Comparison of ENCODE assay signal across 14 cellular contexts in genomic region chr9:69519470-69520240, GRCh38.
DNase-seq lines count a peak whose midpoint lies in the region; ATAC-seq and TF ChIP-seq lines count a peak whose summit lies in the region.
"Had no signal": no experiment of that assay in that cellular context is flagged by ENCODE, and none has a peak within 500 bp of the region (broad histone marks: within the 10 kb centered on the region; RNA-seq: fewer than 3 reads in every experiment).

No MANE protein-coding gene starts in this region.

- no peaks in the 10 kb centered on the region for H3K36me3 Mint-ChIP-seq in natural killer cell treated with Interleukin-12 subunit alpha and Interleukin-12 subunit beta and Interleukin-15 and Interleukin-18, amount 100 ng/mL, for 72 hours
- H3K36me3 Mint-ChIP-seq: activated naive CD4-positive, alpha-beta T cell treated with anti-CD3 and anti-CD28 coated beads, Interleukin-2, amount 50 U/mL, for 24 hours; CD4-positive, CD25-positive, alpha-beta regulatory T cell had no signal

- no peaks in the 10 kb centered on the region for H3K27me3 ChIP-seq in right cardiac atrium (ENCODE audit: control insufficient read depth, insufficient read depth)
- H3K27me3 ChIP-seq in WERI-Rb-1 (ENCODE audit: insufficient read depth, low read depth, severe bottlenecking): no peaks in the 10 kb centered on the region
- H3K27me3 ChIP-seq: suprapubic skin had no signal

- peak; percentile 74 for DNase-seq in HuH-7 (ENCODE audit: low spot score)
- DNase-seq in natural killer cell treated with Interleukin-12 subunit alpha and Interleukin-12 subunit beta and Interleukin-15 and Interleukin-18, amount 100 ng/mL, for 72 hours (ENCODE audit: low spot score): no peak
- DNase-seq in right cardiac atrium: no peak
- DNase-seq in WERI-Rb-1: no peak
- DNase-seq: caudate nucleus, NCI-H1092 treated with DMSO at 0.1 percent for 48 hours, retina had no signal

- H3K27ac ChIP-seq in right cardiac atrium (ENCODE audit: low read length) (no peak overlapping the region), WERI-Rb-1 (no peak overlapping the region)
- H3K27ac ChIP-seq: suprapubic skin had no signal

- peaks cover 15 to 39% of the 10 kb centered on the region in 2 donors for H3K27me3 Mint-ChIP-seq in natural killer cell treated with Interleukin-12 subunit alpha and Interleukin-12 subunit beta and Interleukin-15 and Interleukin-18, amount 100 ng/mL, for 72 hours
- H3K27me3 Mint-ChIP-seq: activated naive CD4-positive, alpha-beta T cell treated with anti-CD3 and anti-CD28 coated beads, Interleukin-2, amount 50 U/mL, for 24 hours; CD4-positive, CD25-positive, alpha-beta regulatory T cell had no signal

- no peaks in the 10 kb centered on the region for H3K36me3 ChIP-seq in WERI-Rb-1

- no peak overlapping the region for H3K4me3 Mint-ChIP-seq in natural killer cell treated with Interleukin-12 subunit alpha and Interleukin-12 subunit beta and Interleukin-15 and Interleukin-18, amount 100 ng/mL, for 72 hours
- H3K4me3 Mint-ChIP-seq: activated naive CD4-positive, alpha-beta T cell treated with anti-CD3 and anti-CD28 coated beads, Interleukin-2, amount 50 U/mL, for 24 hours; CD4-positive, CD25-positive, alpha-beta regulatory T cell had no signal

- 76% methylated on average over 5 of the region's 5 CpGs for WGBS in right cardiac atrium

- no peak overlapping the region for H3K4me3 ChIP-seq in right cardiac atrium (ENCODE audit: low read length)
- no peak overlapping the region for H3K4me3 ChIP-seq in WERI-Rb-1 (ENCODE audit: low read depth, low read length)
- H3K4me3 ChIP-seq: suprapubic skin had no signal

- intact Hi-C loops in right cardiac atrium (cut with DNase I): no loop called here

- no peaks in the 10 kb centered on the region for H3K4me1 ChIP-seq in right cardiac atrium (ENCODE audit: control insufficient read depth, insufficient read depth, low read length)
- H3K4me1 ChIP-seq: suprapubic skin had no signal

- no peak overlapping the region for H3K27ac Mint-ChIP-seq in natural killer cell treated with Interleukin-12 subunit alpha and Interleukin-12 subunit beta and Interleukin-15 and Interleukin-18, amount 100 ng/mL, for 72 hours
- H3K27ac Mint-ChIP-seq: activated naive CD4-positive, alpha-beta T cell treated with anti-CD3 and anti-CD28 coated beads, Interleukin-2, amount 50 U/mL, for 24 hours; CD4-positive, CD25-positive, alpha-beta regulatory T cell had no signal

- ATAC-seq in GM19395 (IDR thresholded peaks at IDR 0.05; ENCODE audit: unreplicated experiment): peak; percentile 97
- ATAC-seq in HG02870 (IDR thresholded peaks at IDR 0.05; ENCODE audit: unreplicated experiment): peak; percentile 67
- peak; percentile 57 to 64 for ATAC-seq in natural killer cell treated with Interleukin-12 subunit alpha and Interleukin-12 subunit beta and Interleukin-15 and Interleukin-18, amount 100 ng/mL, for 72 hours
- no peak for ATAC-seq in right cardiac atrium
- ATAC-seq in GM21526 (IDR thresholded peaks at IDR 0.05; ENCODE audit: low FRiP score, unreplicated experiment): no peak
- ATAC-seq in HG02884 (IDR thresholded peaks at IDR 0.05; ENCODE audit: unreplicated experiment): no peak

- peaks cover 3% of the 10 kb centered on the region for H3K9me3 Mint-ChIP-seq in natural killer cell treated with Interleukin-12 subunit alpha and Interleukin-12 subunit beta and Interleukin-15 and Interleukin-18, amount 100 ng/mL, for 72 hours

- TF ChIP-seq CTCF in WERI-Rb-1 (IDR thresholded peaks at IDR 0.05; ENCODE audit: low read depth, low read length): no peak

- H3K9me3 ChIP-seq in right cardiac atrium (ENCODE audit: control insufficient read depth, low read length): no peaks in the 10 kb centered on the region
- H3K9me3 ChIP-seq in WERI-Rb-1 (ENCODE audit: severe bottlenecking): no peaks in the 10 kb centered on the region
- H3K9me3 ChIP-seq: suprapubic skin had no signal

- H3K4me1 Mint-ChIP-seq in natural killer cell treated with Interleukin-12 subunit alpha and Interleukin-12 subunit beta and Interleukin-15 and Interleukin-18, amount 100 ng/mL, for 72 hours (ENCODE audit: low read depth in 2 of 2): peaks cover 0 to 12% of the 10 kb centered on the region in 2 donors
- H3K4me1 Mint-ChIP-seq: CD4-positive, CD25-positive, alpha-beta regulatory T cell had no signal

Comparison
In these comparisons a context has a peak if more than half of its experiments do, and no peak if none do; other contexts are left out.
1. ATAC-seq: peak in GM19395 (single experiment), HG02870 (single experiment) and natural killer cell treated with Interleukin-12 subunit alpha and Interleukin-12 subunit beta and Interleukin-15 and Interleukin-18, amount 100 ng/mL, for 72 hours (2 of 2); none in right cardiac atrium (0 of 2), GM21526 (single experiment) and HG02884 (single experiment).